ENCODE assay signal across 8 cellular contexts in genomic region chr1:32876341-32877210, GRCh38. TPM values are rescaled to one million over a fixed set of nuclear protein-coding genes. Genes with fewer than 3 reads are reported as not detected.
A peak's percentile ranks its signal among the peaks of the same experiment; 100 is the strongest.
DNase-seq lines count a peak whose midpoint lies in the region; ATAC-seq and TF ChIP-seq lines count a peak whose summit lies in the region.

No MANE protein-coding gene starts in this region.

- peak in 6 of 8 donors; percentile 43 to 75 (median 62) for ATAC-seq in heart right ventricle
- ATAC-seq in sciatic nerve, result peak; percentile 51
- ATAC-seq in GM18858 (IDR thresholded peaks at IDR 0.05; ENCODE audit: unreplicated experiment), result no peak

- TF ChIP-seq CTCF in CD14-positive monocyte (IDR thresholded peaks at IDR 0.05), result peak; percentile 96
- TF ChIP-seq CTCF in heart right ventricle (IDR thresholded peaks at IDR 0.05), result peak; percentile 64 to 90 (median 84)

- peaks cover 27 to 46% (median 44%) of the 10 kb centered on the region in 3 donors for H3K27me3 Mint-ChIP-seq in CD14-positive monocyte (ENCODE audit: low read depth in 3 of 3)
- peaks cover 79% of the 10 kb centered on the region for H3K27me3 Mint-ChIP-seq in activated naive CD4-positive, alpha-beta T cell treated with anti-CD3 and anti-CD28 coated beads, Interleukin-2, amount 10 ng/mL, durations not matched to agents 7 days and 5 days

- H3K27ac ChIP-seq in heart right ventricle, result no peak overlapping the region

- peaks cover 8 to 49% (median 30%) of the 10 kb centered on the region in 9 donors for H3K4me1 ChIP-seq in heart right ventricle

- 32 to 41% methylated on average over 16 of the region's 16 CpGs for WGBS in heart right ventricle, 2 donors

- peak overlapping the region in 1 of 7 donors; percentile 62 for H3K27ac Mint-ChIP-seq in CD14-positive monocyte
- no peak overlapping the region for H3K27ac Mint-ChIP-seq in activated naive CD4-positive, alpha-beta T cell treated with anti-CD3 and anti-CD28 coated beads, Interleukin-2, amount 10 ng/mL, durations not matched to agents 7 days and 5 days

- H3K4me1 Mint-ChIP-seq in CD14-positive monocyte, result peaks cover 5% of the 10 kb centered on the region
- peaks cover 2% of the 10 kb centered on the region for H3K4me1 Mint-ChIP-seq in activated naive CD4-positive, alpha-beta T cell treated with anti-CD3 and anti-CD28 coated beads, Interleukin-2, amount 10 ng/mL, durations not matched to agents 7 days and 5 days

- H3K4me3 ChIP-seq in H7 (ENCODE audit: insufficient read depth, low read depth, low read length) (no peak overlapping the region), heart right ventricle (no peak overlapping the region)

- no peaks in the 10 kb centered on the region for H3K36me3 ChIP-seq in H7 (replicated peaks; ENCODE audit: control insufficient read depth, insufficient read depth, low read length)
- no peaks in the 10 kb centered on the region for H3K36me3 ChIP-seq in heart right ventricle

- intact Hi-C loops in CD14-positive monocyte (cut with micrococcal nuclease) (loop anchor here (5.0 to 10.0 kb wide), 2 partner anchors 211 to 362 kb away; no protein-coding TSS in a partner anchor), heart right ventricle (cut with DNase I) (loop anchor here in 6 of 10 donors (2.0 to 10.0 kb wide), 5 partner anchors 52 to 362 kb away; no protein-coding TSS in a partner anchor), sciatic nerve (cut with DNase I) (no loop called here)

- H3K9me3 ChIP-seq in heart right ventricle, result no peaks in the 10 kb centered on the region

- H3K36me3 Mint-ChIP-seq in CD14-positive monocyte, result no peaks in the 10 kb centered on the region
- H3K36me3 Mint-ChIP-seq in activated naive CD4-positive, alpha-beta T cell treated with anti-CD3 and anti-CD28 coated beads, Interleukin-2, amount 10 ng/mL, durations not matched to agents 7 days and 5 days, result no peaks in the 10 kb centered on the region

- CTCF ChIA-PET in activated naive CD4-positive, alpha-beta T cell treated with anti-CD3 and anti-CD28 coated beads, Interleukin-2, amount 10 ng/mL, durations not matched to agents 7 days and 5 days (lab: Charles Lee), result interaction anchor here (0.6 to 6.9 kb wide), 24 partner anchors 9 to 595 kb away, joined by 3 to 68 read pairs (median 4); partner anchors contain the start of genes AZIN2 and HPCA

- DNase-seq in CD14-positive monocyte (ENCODE audit: low spot score), result peak; percentile 67
- DNase-seq in H7, result peak; percentile 94
- DNase-seq in activated naive CD4-positive, alpha-beta T cell treated with anti-CD3 and anti-CD28 coated beads, Interleukin-2, amount 10 ng/mL, durations not matched to agents 7 days and 5 days, result peak; percentile 80
- DNase-seq in heart right ventricle, result peak in 1 of 2 donors; percentile 63
- DNase-seq in sciatic nerve (ENCODE audit: low spot score), result peak; percentile 75
- no peak for DNase-seq in NCI-H1048 (lab: John Stamatoyannopoulos, UW)

- peaks cover 10% of the 10 kb centered on the region for H3K27me3 ChIP-seq in H7 (ENCODE audit: control insufficient read depth, insufficient read depth, low read length)
- peaks cover 0 to 32% (median 0%) of the 10 kb centered on the region in 7 donors for H3K27me3 ChIP-seq in heart right ventricle

- H3K4me3 Mint-ChIP-seq in CD14-positive monocyte, result no peak overlapping the region
- H3K4me3 Mint-ChIP-seq in activated naive CD4-positive, alpha-beta T cell treated with anti-CD3 and anti-CD28 coated beads, Interleukin-2, amount 10 ng/mL, durations not matched to agents 7 days and 5 days, result no peak overlapping the region

- peaks cover 0 to 7% (median 0%) of the 10 kb centered on the region in 7 donors for H3K9me3 Mint-ChIP-seq in CD14-positive monocyte
- no peaks in the 10 kb centered on the region for H3K9me3 Mint-ChIP-seq in activated naive CD4-positive, alpha-beta T cell treated with anti-CD3 and anti-CD28 coated beads, Interleukin-2, amount 10 ng/mL, durations not matched to agents 7 days and 5 days

TF ChIP-seq in PFSK-1, 5 proteins besides CTCF, POLR2A, EP300 and RAD21:
- 0 out of 4 replicates have a peak, but pooled peaks have one; percentile 19 to 45 for TF ChIP-seq REST (IDR thresholded peaks at IDR 0.05; ENCODE audit: insufficient read depth in 1 of 2, low read depth in 2 of 2, low read length in 2 of 2)
- no peak for TF ChIP-seq TAF1 (IDR thresholded peaks at IDR 0.05; ENCODE audit: borderline replicate concordance, insufficient read depth, low read length)
- TF ChIP-seq POLR2AphosphoS5 (IDR thresholded peaks at IDR 0.05; ENCODE audit: low read depth, low read length), result no peak
- TF ChIP-seq SIN3A (IDR thresholded peaks at IDR 0.05; ENCODE audit: borderline replicate concordance, insufficient read depth, low read length), result no peak
- peak; percentile 80 for TF ChIP-seq FOXP2 (optimal IDR thresholded peaks at IDR 0.05; ENCODE audit: borderline replicate concordance, extremely low read depth, extremely low read length, insufficient read depth)

RNA-seq across cellular contexts. Expression of gene FNDC5, which starts 5.9 kb away (rescaled TPM):
- not detected for polyA plus RNA-seq in CD14-positive monocyte
- 0.63 and 4.4 TPM in 2 replicates for total RNA-seq in H7 (2014; rRNA removed; shearing (Covaris generic))
- polyA plus RNA-seq in PFSK-1 (2012; ENCODE audit: insufficient read length, low read depth), result 4.8 TPM
- total RNA-seq in heart right ventricle, result 100 to 1,000 TPM in 2 of 10 donors, 10 to 100 TPM in 8; 44.7 to 130 (median 73.5) TPM
- 10 to 100 TPM; 12.4 to 75.1 TPM for polyA plus RNA-seq in heart right ventricle
- total RNA-seq in sciatic nerve, result 1.6 TPM

RNA-seq across cellular contexts. Expression of gene HPCA, which starts 9.7 kb away (rescaled TPM):
- polyA plus RNA-seq in CD14-positive monocyte, result not detected
- total RNA-seq in H7 (2014; rRNA removed; shearing (Covaris generic)), result 0.89 and 2.6 TPM in 2 replicates
- polyA plus RNA-seq in PFSK-1 (2012; ENCODE audit: insufficient read length, low read depth), result 1.2 TPM
- not detected for total RNA-seq in heart right ventricle
- polyA plus RNA-seq in heart right ventricle, result not detected
- total RNA-seq in sciatic nerve, result 0.27 TPM

RNA-seq across cellular contexts. Expression of gene TMEM54, which starts 24.6 kb away (rescaled TPM):
- polyA plus RNA-seq in CD14-positive monocyte, result not detected
- total RNA-seq in H7 (2014; rRNA removed; shearing (Covaris generic)), result 5.4 and 9.8 TPM in 2 replicates
- polyA plus RNA-seq in PFSK-1 (2012; ENCODE audit: insufficient read length, low read depth), result 119 TPM
- 10 to 100 TPM in 7 of 10 donors, 1 to 10 TPM in 3; 4.5 to 22.5 (median 10.8) TPM for total RNA-seq in heart right ventricle
- 10 to 100 TPM in 1 of 2 donors, 1 to 10 TPM in 1; 8.4 to 18.2 TPM for polyA plus RNA-seq in heart right ventricle
- 12.3 TPM for total RNA-seq in sciatic nerve

RNA-seq across cellular contexts. Expression of gene S100PBP, which starts 59.1 kb away (rescaled TPM):
- 1 to 10 TPM; 6.6 to 7.1 TPM for polyA plus RNA-seq in CD14-positive monocyte
- total RNA-seq in H7 (2014; rRNA removed; shearing (Covaris generic)), result 83.0 and 83.4 TPM in 2 replicates
- polyA plus RNA-seq in PFSK-1 (2012; ENCODE audit: insufficient read length, low read depth), result 18.8 TPM
- 10 to 100 TPM in 8 of 10 donors, 1 to 10 TPM in 2; 9.2 to 18.0 (median 11.5) TPM for total RNA-seq in heart right ventricle
- 10 to 100 TPM in 1 of 2 donors, 1 to 10 TPM in 1; 3.7 to 19.2 TPM for polyA plus RNA-seq in heart right ventricle
- 59.8 TPM for total RNA-seq in sciatic nerve

RNA-seq across cellular contexts. Expression of gene YARS1, which starts 59.4 kb away (rescaled TPM):
- 10 to 100 TPM; 39.8 to 42.7 TPM for polyA plus RNA-seq in CD14-positive monocyte
- total RNA-seq in H7 (2014; rRNA removed; shearing (Covaris generic)), result 239 and 260 TPM in 2 replicates
- polyA plus RNA-seq in PFSK-1 (2012; ENCODE audit: insufficient read length, low read depth), result 425 TPM
- 10 to 100 TPM; 26.2 to 48.5 (median 31.0) TPM for total RNA-seq in heart right ventricle
- 10 to 100 TPM; 20.5 to 48.5 TPM for polyA plus RNA-seq in heart right ventricle
- 46.8 TPM for total RNA-seq in sciatic nerve
